In the genomic region with DNA sequence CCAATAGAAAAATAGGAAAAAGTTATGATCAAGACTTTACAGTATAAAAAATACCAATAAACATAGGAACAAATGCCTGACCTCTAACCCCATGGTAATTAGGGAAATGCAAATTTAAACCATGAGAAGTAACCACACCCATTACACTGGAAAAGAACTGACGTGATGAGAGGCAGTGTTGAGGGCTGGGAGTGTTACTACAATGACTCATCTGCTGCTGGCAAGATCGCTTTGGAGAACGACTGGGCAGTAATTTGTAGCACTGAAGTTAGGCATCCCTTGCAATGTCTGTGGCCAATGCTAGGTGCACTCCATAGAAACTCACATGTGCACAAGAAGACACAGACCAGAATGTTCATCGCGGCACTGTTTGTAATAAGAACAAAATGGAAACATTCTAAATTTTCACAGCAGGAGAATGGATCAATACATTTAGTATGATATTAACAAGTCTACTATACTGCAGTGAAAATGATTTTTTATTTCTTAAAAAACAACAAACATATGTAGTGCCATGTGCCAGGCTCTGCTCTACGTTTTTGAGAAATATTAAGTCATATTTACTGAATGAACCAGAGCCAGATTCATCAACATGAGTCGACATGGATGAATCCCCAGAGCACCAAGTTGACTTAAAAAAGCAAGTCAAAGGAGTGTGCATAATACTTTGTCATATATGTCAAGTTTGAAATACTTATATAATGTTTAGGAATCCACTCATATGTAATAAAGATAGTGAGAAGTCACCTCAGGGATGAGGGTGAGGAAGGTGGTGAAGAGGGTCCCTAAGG, we compare ENCODE assay signal across 1 cellular context.
TF ChIP-seq lines count a peak whose summit lies in the region.

No MANE protein-coding gene starts in this region.

TF ChIP-seq in H1, 55 proteins besides CTCF, POLR2A, EP300 and RAD21:
- no peak for TF ChIP-seq CBX5 (IDR thresholded peaks at IDR 0.05; ENCODE audit: low read depth, low read length)
- peak; percentile 25; the same call in 1 of the 2 replicates for TF ChIP-seq RFX5 (IDR thresholded peaks at IDR 0.05; ENCODE audit: borderline replicate concordance, low read depth, low read length)
- peak; percentile 72 for TF ChIP-seq JUND (IDR thresholded peaks at IDR 0.05; ENCODE audit: low read length)
